Comparison of ENCODE assay signal across 8 cellular contexts in the genomic region with DNA sequence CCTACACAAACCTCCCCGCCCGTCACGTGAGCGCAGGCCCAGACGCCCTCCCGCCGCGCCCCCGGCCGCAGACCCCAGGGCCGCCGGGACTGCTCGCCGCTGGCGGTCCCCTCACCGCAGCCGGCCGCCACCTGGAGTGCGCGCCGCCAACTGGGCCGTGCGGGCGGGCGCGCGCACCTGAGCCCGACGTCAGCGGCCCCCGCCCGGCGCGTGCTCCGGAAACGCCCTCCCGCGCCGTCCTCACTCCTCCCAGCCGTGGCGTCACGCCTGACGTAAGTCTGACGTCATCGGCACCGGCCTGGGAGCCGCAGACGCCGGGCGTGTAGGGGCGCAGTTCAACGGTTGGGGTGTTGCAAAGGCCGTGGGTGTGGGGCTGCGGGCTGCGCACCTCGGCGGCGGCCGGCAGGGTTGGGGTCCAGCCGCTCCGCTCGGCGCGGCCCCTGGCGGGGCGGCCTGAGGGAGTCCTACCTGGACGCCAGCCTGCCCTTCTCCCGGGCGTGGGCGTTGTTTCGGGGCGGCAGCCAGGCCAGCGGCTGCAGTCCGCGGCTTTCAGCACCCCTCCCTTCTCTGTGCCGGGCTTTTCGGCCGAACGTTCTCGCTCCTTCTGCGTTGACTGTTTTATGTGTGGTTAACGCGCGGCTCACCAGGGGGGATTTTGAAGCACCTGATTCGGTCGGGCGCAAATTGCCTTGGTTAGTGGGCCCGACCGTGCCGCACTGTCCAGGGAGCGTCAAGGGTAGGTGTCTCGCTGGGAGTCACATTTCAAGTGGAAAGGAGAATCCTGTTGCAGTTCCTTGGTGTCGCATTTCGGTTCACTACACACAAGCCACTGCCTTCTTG.
A peak's percentile ranks its signal among the peaks of the same experiment; 100 is the strongest.
DNase-seq lines count a peak whose midpoint lies in the region; ATAC-seq lines count a peak whose summit lies in the region.

JOSD1 (minus strand) TSS at position 155 of the 840 bp plus-strand sequence. CDS start 956 bp downstream, outside the sequence.

- peaks cover 40% of the 10 kb centered on the region for H3K79me2 ChIP-seq in ACC112 (ENCODE audit: control insufficient read depth, insufficient read depth, low read length, unreplicated experiment)

- peak within 1 kb of the TSS; percentile 33 for H2AFZ ChIP-seq in ACC112 (ENCODE audit: low read length, unreplicated experiment)

- ATAC-seq in GM18868 (IDR thresholded peaks at IDR 0.05; ENCODE audit: unreplicated experiment) (peak; percentile 29), HG03196 (IDR thresholded peaks at IDR 0.05; ENCODE audit: unreplicated experiment) (peak; percentile 34)

- DNase-seq in NCI-H446 treated with DMSO at 0.1 percent for 48 hours (lab: John Stamatoyannopoulos, UW) = peak; percentile 77
- DNase-seq in activated CD4-positive, alpha-beta T cell treated with anti-CD3 and anti-CD28 coated beads for 1 hour = peak; percentile 98
- DNase-seq in cerebellar cortex (ENCODE audit: low spot score) = peak; percentile 93
- DNase-seq in islet precursor cell = peak; percentile 94
- peak; percentile 98 for DNase-seq in stimulated activated CD4-positive, alpha-beta T cell treated with anti-CD3 and anti-CD28 coated beads, Interleukin-12 subunit alpha, Interleukin-12 subunit beta, amount 100 ng/mL, for 4 hours

- H3K4me1 ChIP-seq in ACC112 (ENCODE audit: control insufficient read depth, insufficient read depth, low read length, unreplicated experiment) = peaks cover 32% of the 10 kb centered on the region

- no peaks in the 10 kb centered on the region for H3K36me3 ChIP-seq in ACC112 (ENCODE audit: insufficient read depth, low read length)

- H3K27ac ChIP-seq in ACC112 (ENCODE audit: low read depth, low read length) = peak within 1 kb of the TSS; percentile 93

- peak within 1 kb of the TSS; percentile 94 for H3K4me3 ChIP-seq in ACC112 (ENCODE audit: low read depth, low read length)

- H3K27me3 ChIP-seq in ACC112 (ENCODE audit: insufficient read depth, low read length) = no peaks in the 10 kb centered on the region

Comparison
In these comparisons a context has a peak if more than half of its experiments do, and no peak if none do; other contexts are left out.
1. Peak in every context shown above with its lines: DNase-seq, ATAC-seq, H3K4me3 ChIP-seq and H3K27ac ChIP-seq.